ENCODE assay signal across 8 cellular contexts in genomic region chr15:49046113-49046883, GRCh38. TPM values are rescaled to one million over a fixed set of nuclear protein-coding genes. Genes with fewer than 3 reads are reported as not detected.
DNase-seq lines count a peak whose midpoint lies in the region; TF ChIP-seq lines count a peak whose summit lies in the region.

SECISBP2L (minus strand) TSS chr15:49046446; CDS start chr15:49046299, 147 bp downstream.

- no peak within 1 kb of the TSS for H2BK15ac ChIP-seq in neuronal stem cell (ENCODE audit: low read length)

- H3K4me3 ChIP-seq in MM.1S (ENCODE audit: low read length) (peak within 1 kb of the TSS; percentile 84), SJCRH30 (peak within 1 kb of the TSS; percentile 97), neuronal stem cell (ENCODE audit: low read length in 2 of 2) (peak within 1 kb of the TSS; percentile 86 to 98)

- H3K18ac ChIP-seq in neuronal stem cell (ENCODE audit: low read length), result peak within 1 kb of the TSS; percentile 99

- H2AFZ ChIP-seq in MM.1S (ENCODE audit: low read length) (peak within 1 kb of the TSS; percentile 96), neuronal stem cell (ENCODE audit: low read length) (peak within 1 kb of the TSS; percentile 93)

- H3K23ac ChIP-seq in neuronal stem cell (ENCODE audit: low read depth, low read length, poor library complexity), result peak within 1 kb of the TSS; percentile 90

- DNase-seq in GM03348 (ENCODE audit: low spot score), result peak; percentile 97
- peak; percentile 96 for DNase-seq in HCEC 1CT
- peak; percentile 93 for DNase-seq in MM.1S
- DNase-seq in SJCRH30, result peak; percentile 93
- DNase-seq in activated naive CD4-positive, alpha-beta T cell (lab: John Stamatoyannopoulos, UW), result peak; percentile 67 to 83 (median 76)
- DNase-seq in foreskin melanocyte, result peak; percentile 92
- peak; percentile 91 for DNase-seq in neuronal stem cell (ENCODE audit: low spot score)

- H2BK5ac ChIP-seq in neuronal stem cell (ENCODE audit: low read length), result peak within 1 kb of the TSS; percentile 85

- H3K4me2 ChIP-seq in MM.1S (ENCODE audit: low read depth, low read length) (peak within 1 kb of the TSS; percentile 78), neuronal stem cell (ENCODE audit: insufficient read depth, low read length, poor library complexity, severe bottlenecking) (peak within 1 kb of the TSS; percentile 60)

- H3F3A ChIP-seq in MM.1S (ENCODE audit: insufficient read depth, low read length), result no peaks in the 10 kb centered on the region

- H3K9ac ChIP-seq in MM.1S (ENCODE audit: low read length) (peak within 1 kb of the TSS; percentile 78), neuronal stem cell (ENCODE audit: low read depth, low read length, poor library complexity) (peak within 1 kb of the TSS; percentile 96)

- H4K20me1 ChIP-seq in MM.1S (ENCODE audit: insufficient read depth, low read length), result no peaks in the 10 kb centered on the region

- no peak within 1 kb of the TSS for H3K4ac ChIP-seq in neuronal stem cell (ENCODE audit: low read length)

- WGBS in neuronal stem cell (ENCODE audit: extremely low coverage in 2 of 2, insufficient read length in 2 of 2, insufficient replicate concordance in 1 of 2), 2 donors, result no CpG with 5 or more reads among the region's 53 CpGs

- H4K91ac ChIP-seq in neuronal stem cell (ENCODE audit: low read depth, low read length, poor library complexity), result no peak within 1 kb of the TSS

- no peaks in the 10 kb centered on the region for H3K9me2 ChIP-seq in MM.1S (replicated peaks; ENCODE audit: insufficient read depth, low read length)

- H3K79me1 ChIP-seq in neuronal stem cell (ENCODE audit: low read depth, low read length), result peaks cover 6% of the 10 kb centered on the region

- TF ChIP-seq CTCF in MM.1S (IDR thresholded peaks at IDR 0.05; ENCODE audit: low read length) (peak; percentile 62), subcutaneous adipose tissue (IDR thresholded peaks at IDR 0.05; ENCODE audit: low read depth) (no peak)

- H3K4me1 ChIP-seq in MM.1S (ENCODE audit: low read length) (peaks cover 10% of the 10 kb centered on the region), SJCRH30 (peaks cover 6% of the 10 kb centered on the region), neuronal stem cell (ENCODE audit: control insufficient read depth in 2 of 2, insufficient read depth in 1 of 2, low read depth in 1 of 2, low read length in 2 of 2) (peaks cover 0 to 8% of the 10 kb centered on the region in 2 donors)

- H3K9me3 ChIP-seq in MM.1S (replicated peaks; ENCODE audit: insufficient read depth, low read length) (no peaks in the 10 kb centered on the region), SJCRH30 (replicated peaks) (no peaks in the 10 kb centered on the region), neuronal stem cell (replicated peaks in 1 of 2; ENCODE audit: control insufficient read depth in 2 of 2, insufficient read depth in 1 of 2, low read depth in 1 of 2, low read length in 2 of 2) (peaks cover 1 to 4% of the 10 kb centered on the region in 2 donors)

- H3K79me2 ChIP-seq in MM.1S (ENCODE audit: low read length), result peaks cover 49% of the 10 kb centered on the region

- peak within 1 kb of the TSS; percentile 92 for H3K14ac ChIP-seq in neuronal stem cell (ENCODE audit: low read length)

- H2AK5ac ChIP-seq in neuronal stem cell (ENCODE audit: low read depth, low read length), result peak within 1 kb of the TSS; percentile 50

- no peaks in the 10 kb centered on the region for H3K36me3 ChIP-seq in MM.1S (replicated peaks; ENCODE audit: insufficient read depth, low read length)
- H3K36me3 ChIP-seq in SJCRH30, result no peaks in the 10 kb centered on the region
- H3K36me3 ChIP-seq in neuronal stem cell (replicated peaks in 1 of 2; ENCODE audit: control insufficient read depth in 2 of 2, insufficient read depth in 2 of 2, low read length in 2 of 2), result no peaks in the 10 kb centered on the region

- H2BK12ac ChIP-seq in neuronal stem cell (ENCODE audit: low read length), result peak within 1 kb of the TSS; percentile 34

- peak within 1 kb of the TSS; percentile 57 for H4K8ac ChIP-seq in neuronal stem cell (ENCODE audit: low read depth, low read length)

- no peak within 1 kb of the TSS for H2BK120ac ChIP-seq in neuronal stem cell (ENCODE audit: low read depth, low read length)

- H3K27me3 ChIP-seq in MM.1S (replicated peaks; ENCODE audit: insufficient read depth, low read length) (no peaks in the 10 kb centered on the region), SJCRH30 (no peaks in the 10 kb centered on the region), neuronal stem cell (ENCODE audit: control insufficient read depth in 3 of 3, insufficient read depth in 3 of 3, low read depth in 1 of 3, low read length in 3 of 3) (no peaks in the 10 kb centered on the region)

- H3K27ac ChIP-seq in MM.1S (ENCODE audit: low read length), result peak within 1 kb of the TSS; percentile 28; the same call in 1 of the 2 replicates
- H3K27ac ChIP-seq in SJCRH30, result peak within 1 kb of the TSS; percentile 66
- H3K27ac ChIP-seq in neuronal stem cell (replicated peaks; ENCODE audit: low read length), result peak within 1 kb of the TSS; percentile 75

RNA-seq across cellular contexts. Expression of gene SECISBP2L, which starts in this region (rescaled TPM):
- total RNA-seq in SJCRH30 (2014; rRNA removed; shearing (Covaris generic)), result 19.3 and 23.5 TPM in 2 replicates
- polyA plus RNA-seq in neuronal stem cell (2013, experiment 1 of 2), result 13.6 TPM
- 14.9 TPM for polyA plus RNA-seq in neuronal stem cell (2013, experiment 2 of 2)
- 10 to 100 TPM; 54.1 to 96.9 (median 64.9) TPM for total RNA-seq in subcutaneous adipose tissue

Comparison
In these comparisons a context has a peak if more than half of its experiments do, and no peak if none do; other contexts are left out.
1. Peak in every context shown above with its lines: DNase-seq, H3K4me3 ChIP-seq and H3K27ac ChIP-seq.